Comparison of ENCODE assay signal across 12 cellular contexts in genomic region chr10:69409968-69410367, GRCh38. TPM values are rescaled to one million over a fixed set of nuclear protein-coding genes. Genes with fewer than 3 reads are reported as not detected.
DNase-seq lines count a peak whose midpoint lies in the region; ATAC-seq and TF ChIP-seq lines count a peak whose summit lies in the region.
"Had no signal": no experiment of that assay in that cellular context is flagged by ENCODE, and none has a peak within 500 bp of the region (broad histone marks: within the 10 kb centered on the region; RNA-seq: fewer than 3 reads in every experiment).

No MANE protein-coding gene starts in this region.

- CTCF ChIA-PET in IMR-90 (lab: Yijun Ruan, JAX), result no interaction called here

- H3K4me3 ChIP-seq in IMR-90 (ENCODE audit: insufficient read depth, low read depth, low read length) (no peak overlapping the region), cardiac fibroblast (replicated peaks in 1 of 2; ENCODE audit: low read depth in 2 of 2, low read length in 2 of 2) (no peak overlapping the region), brain microvascular endothelial cell (ENCODE audit: low read depth, low read length) (no peak overlapping the region), mucosa of descending colon (no peak overlapping the region)
- H3K4me3 ChIP-seq: body of pancreas had no signal

- H3K9me3 Mint-ChIP-seq in stimulated activated memory B cell treated with anti-CD40 and anti-IgM and Interleukin-4, amounts not matched to agents 10 μg/mL and 1 μg/mL and 100 μg/mL, for 72 hours, result no peaks in the 10 kb centered on the region

- no peak overlapping the region for H3K56ac ChIP-seq in IMR-90 (ENCODE audit: extremely low read depth, insufficient read depth, low read length)

- H3K4me2 ChIP-seq in IMR-90 (ENCODE audit: low read depth, low read length), result no peak overlapping the region

- no peak overlapping the region for H2BK15ac ChIP-seq in IMR-90 (ENCODE audit: low read depth, low read length)

- H4K91ac ChIP-seq in IMR-90 (ENCODE audit: insufficient read depth, low read depth, low read length), result no peak overlapping the region

- no peak overlapping the region for H2BK120ac ChIP-seq in IMR-90 (ENCODE audit: low read depth, low read length)

- H3K27me3 ChIP-seq in IMR-90 (ENCODE audit: control insufficient read depth, insufficient read depth, low read length), result no peaks in the 10 kb centered on the region; the same call in 1 of the 2 replicates
- H3K27me3 ChIP-seq in brain microvascular endothelial cell (replicated peaks), result no peaks in the 10 kb centered on the region
- H3K27me3 ChIP-seq: body of pancreas, ovary had no signal

- peak; percentile 37 for ATAC-seq in GM18907 (IDR thresholded peaks at IDR 0.05; ENCODE audit: unreplicated experiment)
- no peak for ATAC-seq in IMR-90 (ENCODE audit: low read depth)
- peak; percentile 77 for ATAC-seq in stimulated activated memory B cell treated with anti-CD40 and anti-IgM and Interleukin-4, amounts not matched to agents 10 μg/mL and 1 μg/mL and 100 μg/mL, for 72 hours
- no peak for ATAC-seq in mucosa of descending colon
- ATAC-seq in HG02642 (IDR thresholded peaks at IDR 0.05; ENCODE audit: poor library complexity, unreplicated experiment), result no peak
- ATAC-seq: body of pancreas had no signal

- H4K5ac ChIP-seq in IMR-90 (ENCODE audit: low read depth, low read length), result no peak overlapping the region

- peaks cover 5% of the 10 kb centered on the region for H3K9me1 ChIP-seq in IMR-90 (ENCODE audit: insufficient read depth, low read length)

- in situ Hi-C loops in IMR-90 (cut with MboI; ENCODE audit: low sequenced_read_pairs) (loop anchor here (10.0 kb wide), 1 partner anchor 405 kb away; no protein-coding TSS in a partner anchor), brain microvascular endothelial cell (cut with HindIII; ENCODE audit: low pct_ligation_motif_present, low sequenced_read_pairs) (no loop called here)

- dilution Hi-C loops in IMR-90 (cut with HindIII; ENCODE audit: low sequenced_read_pairs, unreplicated experiment), result no loop called here

- H2AK5ac ChIP-seq in IMR-90 (ENCODE audit: low read depth, low read length), result no peak overlapping the region

- no peaks in the 10 kb centered on the region for H3K36me3 ChIP-seq in IMR-90 (ENCODE audit: control insufficient read depth, insufficient read depth, low read length)
- H3K36me3 ChIP-seq in brain microvascular endothelial cell (replicated peaks), result no peaks in the 10 kb centered on the region
- H3K36me3 ChIP-seq in mucosa of descending colon (ENCODE audit: low read depth), result no peaks in the 10 kb centered on the region
- H3K36me3 ChIP-seq: ovary had no signal

- 60% methylated on average over 1 of the region's 6 CpGs; no CpG with 5 or more reads in 1 of the 2 experiments for WGBS in IMR-90 (ENCODE audit: extremely low coverage in 2 of 2, insufficient read length in 1 of 2), 2 experiments

- H3K9ac ChIP-seq in IMR-90 (ENCODE audit: low read depth, low read length), result no peak overlapping the region

- H3K23ac ChIP-seq in IMR-90 (ENCODE audit: low read depth, low read length), result no peak overlapping the region

- H4K20me1 ChIP-seq in IMR-90 (ENCODE audit: insufficient read depth, low read length), result no peaks in the 10 kb centered on the region

- H4K8ac ChIP-seq in IMR-90 (ENCODE audit: low read depth in 2 of 2, low read length in 2 of 2), result no peak overlapping the region

- H3K9me3 ChIP-seq in IMR-90 (ENCODE audit: control insufficient read depth, insufficient read depth, low read length), result no peaks in the 10 kb centered on the region
- no peaks in the 10 kb centered on the region for H3K9me3 ChIP-seq in mucosa of descending colon
- H3K9me3 ChIP-seq: body of pancreas, ovary had no signal

- no peak overlapping the region for H2AFZ ChIP-seq in IMR-90 (replicated peaks; ENCODE audit: low read length, poor library complexity)

- H3K27ac Mint-ChIP-seq in stimulated activated memory B cell treated with anti-CD40 and anti-IgM and Interleukin-4, amounts not matched to agents 10 μg/mL and 1 μg/mL and 100 μg/mL, for 72 hours, result peak overlapping the region; percentile 88

- H3K4me3 Mint-ChIP-seq in stimulated activated memory B cell treated with anti-CD40 and anti-IgM and Interleukin-4, amounts not matched to agents 10 μg/mL and 1 μg/mL and 100 μg/mL, for 72 hours, result peak overlapping the region; percentile 15

- H3K36me3 Mint-ChIP-seq in stimulated activated memory B cell treated with anti-CD40 and anti-IgM and Interleukin-4, amounts not matched to agents 10 μg/mL and 1 μg/mL and 100 μg/mL, for 72 hours, result peaks cover 1% of the 10 kb centered on the region

- H2AK9ac ChIP-seq in IMR-90 (replicated peaks; ENCODE audit: low read depth, low read length, poor library complexity), result no peak overlapping the region

- H3K4me1 ChIP-seq in IMR-90 (ENCODE audit: control insufficient read depth, insufficient read depth, low read length) (no peaks in the 10 kb centered on the region; the same call in 1 of the 2 replicates), mucosa of descending colon (ENCODE audit: low read depth) (peaks cover 5% of the 10 kb centered on the region)

- TF ChIP-seq RAD21 in IMR-90 (IDR thresholded peaks at IDR 0.05; ENCODE audit: low read length), result no peak

- H2BK5ac ChIP-seq in IMR-90 (ENCODE audit: low read depth, low read length, poor library complexity, severe bottlenecking), result no peak overlapping the region

- no peaks in the 10 kb centered on the region for H3K79me1 ChIP-seq in IMR-90 (ENCODE audit: low read depth in 1 of 2, low read length in 2 of 2)

- H3K14ac ChIP-seq in IMR-90 (replicated peaks; ENCODE audit: low read depth, low read length), result no peak overlapping the region

- no peak overlapping the region for H3K18ac ChIP-seq in IMR-90 (ENCODE audit: low read depth, low read length)

- intact Hi-C loops in IMR-90 (cut with micrococcal nuclease), result loop anchor here (5.0 to 10.0 kb wide), 2 partner anchors 403 to 625 kb away; no protein-coding TSS in a partner anchor
- intact Hi-C loops in mucosa of descending colon (cut with DNase I, micrococcal nuclease), result no loop called here

- H3K27ac ChIP-seq in IMR-90 (ENCODE audit: insufficient read depth, low read length), result no peak overlapping the region
- no peak overlapping the region for H3K27ac ChIP-seq in brain microvascular endothelial cell

- TF ChIP-seq CTCF in IMR-90 (conservative IDR thresholded peaks at IDR 0.05; ENCODE audit: low read depth, low read length) (no peak), cardiac fibroblast (IDR thresholded peaks at IDR 0.05; ENCODE audit: low read depth, low read length) (no peak), brain microvascular endothelial cell (IDR thresholded peaks at IDR 0.05; ENCODE audit: low read depth, low read length, missing control alignments) (no peak), mucosa of descending colon (IDR thresholded peaks at IDR 0.05) (no peak)

- BruUV-seq in IMR-90 (replicated peaks; lab: Mats Ljungman, UMichigan), result no TSS peak

- POLR2A ChIA-PET in IMR-90 (lab: Charles Lee; ENCODE audit: unreplicated experiment), result no interaction called here

- peaks cover 51% of the 10 kb centered on the region for H3K4me1 Mint-ChIP-seq in stimulated activated memory B cell treated with anti-CD40 and anti-IgM and Interleukin-4, amounts not matched to agents 10 μg/mL and 1 μg/mL and 100 μg/mL, for 72 hours

- H3K4ac ChIP-seq in IMR-90 (ENCODE audit: low read depth, low read length), result no peak overlapping the region

- H3K27me3 Mint-ChIP-seq in stimulated activated memory B cell treated with anti-CD40 and anti-IgM and Interleukin-4, amounts not matched to agents 10 μg/mL and 1 μg/mL and 100 μg/mL, for 72 hours, result peaks cover 2% of the 10 kb centered on the region

- TF ChIP-seq POLR2A in IMR-90 (IDR thresholded peaks at IDR 0.05; ENCODE audit: low read depth, low read length), result no peak

- H2BK20ac ChIP-seq in IMR-90 (ENCODE audit: low read depth, low read length), result no peak overlapping the region

- DNase-seq in IMR-90 (no peak), cardiac fibroblast (ENCODE audit: low read depth in 2 of 2) (peak; percentile 65 to 84), brain microvascular endothelial cell (no peak), mucosa of descending colon (no peak)
- DNase-seq: NCI-H510A treated with DMSO at 0.1 percent for 48 hours, SW 1271 had no signal

TF ChIP-seq in IMR-90, 13 proteins besides CTCF, POLR2A, EP300 and RAD21:
- no peak for TF ChIP-seq MXI1 (IDR thresholded peaks at IDR 0.05; ENCODE audit: borderline replicate concordance, low read depth, low read length)
- TF ChIP-seq SMC3 (IDR thresholded peaks at IDR 0.05; ENCODE audit: low read depth, low read length), result no peak
- peak; percentile 7; the same call in 1 of the 2 replicates for TF ChIP-seq USF2 (IDR thresholded peaks at IDR 0.05; ENCODE audit: low read depth, low read length)

RNA-seq across cellular contexts. Expression of gene TACR2, which starts 6.8 kb away (rescaled TPM):
- total RNA-seq in IMR-90 (2012; rRNA removed) (not detected in 2 replicates), mucosa of descending colon (100 to 1,000 TPM in 1 of 3 donors, 1 to 10 TPM in 2; 6.3 to 204 (median 9.5) TPM)
- polyA plus RNA-seq in IMR-90 (2012; rRNA removed), result not detected in 2 replicates
- polyA plus RNA-seq in IMR-90 (2012; cell fraction: cytosol; rRNA removed), result 0.03 TPM in 1 of 2 replicates, not detected in the other
- not detected in 2 replicates for polyA plus RNA-seq in IMR-90 (2012; cell fraction: nucleus; rRNA removed; ENCODE audit: low replicate concordance)
- total RNA-seq: Daoy had no signal

RNA-seq across cellular contexts. Expression of gene TSPAN15, which starts 41.3 kb away (rescaled TPM):
- total RNA-seq in IMR-90 (2012; rRNA removed) (not detected in 2 replicates), mucosa of descending colon (100 to 1,000 TPM; 118 to 183 (median 139) TPM)
- 0.07 and 0.48 TPM in 2 replicates for polyA plus RNA-seq in IMR-90 (2012; rRNA removed)
- 0.13 TPM in 1 of 2 replicates, not detected in the other for polyA plus RNA-seq in IMR-90 (2012; cell fraction: cytosol; rRNA removed)
- 0.08 and 0.19 TPM in 2 replicates for polyA plus RNA-seq in IMR-90 (2012; cell fraction: nucleus; rRNA removed; ENCODE audit: low replicate concordance)

Comparison
In these comparisons a context has a peak if more than half of its experiments do, and no peak if none do; other contexts are left out.
1. ATAC-seq: peak in GM18907 (single experiment) and stimulated activated memory B cell treated with anti-CD40 and anti-IgM and Interleukin-4, amounts not matched to agents 10 μg/mL and 1 μg/mL and 100 μg/mL, for 72 hours (single experiment); none in IMR-90 (single experiment), mucosa of descending colon (single experiment) and HG02642 (single experiment).
2. DNase-seq: peak in cardiac fibroblast (2 of 2); none in IMR-90 (single experiment), brain microvascular endothelial cell (single experiment) and mucosa of descending colon (0 of 3).
3. RNA of gene TSPAN15, which starts 41.3 kb away (total RNA-seq): 118 to 183 TPM in mucosa of descending colon; not detected in IMR-90; every median in the first group is over 100 times any median in the second.